21 cellular contexts compared by ENCODE assay signal in genomic region chr17:77664097-77664729, GRCh38.
"Had no signal": no experiment of that assay in that cellular context is flagged by ENCODE, and none has a peak within 500 bp of the region (broad histone marks: within the 10 kb centered on the region; RNA-seq: fewer than 3 reads in every experiment).

No MANE protein-coding gene starts in this region.

- H3K27ac ChIP-seq: breast epithelium, heart left ventricle, parathyroid adenoma, skin epidermis, transverse colon, uterus, VCaP had no signal

- H3K9me3 ChIP-seq: breast epithelium had no signal

- ATAC-seq: activated T-cell treated with anti-CD3 and anti-CD28 coated beads, Interleukin-2, amount 50 U/mL, for 72 hours; heart left ventricle; left ventricle myocardium superior; right cardiac atrium; stimulated activated effector memory CD8-positive, alpha-beta T cell treated with anti-CD3 and anti-CD28 coated beads, Interleukin-12 subunit alpha, Interleukin-12 subunit beta, amount 100 ng/mL, for 72 hours had no signal

- H3K27me3 Mint-ChIP-seq: activated naive CD8-positive, alpha-beta T cell had no signal

- H3K27ac Mint-ChIP-seq: activated CD4-positive, alpha-beta T cell treated with anti-CD3 and anti-CD28 coated beads, Interleukin-2, amount 10 ng/mL, durations not matched to agents 24 days and 14 days; activated naive CD8-positive, alpha-beta T cell; activated T-cell treated with anti-CD3 and anti-CD28 coated beads, Interleukin-2, amount 50 U/mL, for 72 hours; stimulated activated effector memory CD8-positive, alpha-beta T cell treated with anti-CD3 and anti-CD28 coated beads, Interleukin-12 subunit alpha, Interleukin-12 subunit beta, amount 100 ng/mL, for 72 hours had no signal

- H3K4me3 Mint-ChIP-seq: activated CD4-positive, alpha-beta T cell treated with anti-CD3 and anti-CD28 coated beads, Interleukin-2, amount 10 ng/mL, durations not matched to agents 24 days and 14 days; activated naive CD8-positive, alpha-beta T cell; activated T-cell treated with anti-CD3 and anti-CD28 coated beads, Interleukin-2, amount 50 U/mL, for 72 hours; stimulated activated effector memory CD8-positive, alpha-beta T cell treated with anti-CD3 and anti-CD28 coated beads, Interleukin-12 subunit alpha, Interleukin-12 subunit beta, amount 100 ng/mL, for 72 hours had no signal

- DNase-seq: activated CD4-positive, alpha-beta T cell treated with anti-CD3 and anti-CD28 coated beads, Interleukin-2, amount 10 ng/mL, durations not matched to agents 24 days and 14 days; activated gamma-delta T cell treated with Interleukin-2 at 50 U/mL for 16 hours; activated T-cell treated with anti-CD3 and anti-CD28 coated beads, Interleukin-2, amount 50 U/mL, for 72 hours; amniotic stem cell; cerebellar nuclear complex; effector CD4-positive, alpha-beta T cell; heart left ventricle; left ventricle myocardium superior; midbrain; nucleus accumbens; right cardiac atrium; stimulated activated CD4-positive, alpha-beta T cell treated with anti-CD3 and anti-CD28 coated beads, Interleukin-2, amount 100 ng/mL, for 24 hours; SW 1271; transverse colon; uterus had no signal

- H3K27me3 ChIP-seq: breast epithelium, heart left ventricle, transverse colon, uterus had no signal
